In the genomic region with DNA sequence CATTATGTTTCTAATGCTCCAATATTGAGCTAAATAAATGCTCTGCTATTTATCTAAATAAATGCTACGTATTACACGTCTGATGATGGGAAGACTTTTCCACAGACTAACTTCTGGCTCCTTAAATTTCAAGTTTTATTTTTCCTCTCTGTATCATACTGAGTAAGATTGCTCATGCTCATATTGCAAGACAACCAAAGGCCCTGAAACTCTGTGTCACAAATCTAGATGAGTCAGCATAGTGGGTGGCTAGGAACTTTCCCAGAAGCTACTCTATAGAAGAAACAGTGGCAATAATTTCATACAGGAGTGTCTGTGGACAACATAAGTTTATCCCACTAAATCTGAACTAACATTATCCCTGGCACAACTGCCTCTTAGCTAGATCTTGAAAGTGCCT, we compare ENCODE assay signal across 12 cellular contexts. TPM values are rescaled to one million over a fixed set of nuclear protein-coding genes. Genes with fewer than 3 reads are reported as not detected.
DNase-seq lines count a peak whose midpoint lies in the region; ATAC-seq and FAIRE-seq lines count a peak whose summit lies in the region.
"Had no signal": no experiment of that assay in that cellular context is flagged by ENCODE, and none has a peak within 500 bp of the region (broad histone marks: within the 10 kb centered on the region; RNA-seq: fewer than 3 reads in every experiment).

No MANE protein-coding gene starts in this region.

- DNase-seq in stimulated activated CD4-positive, alpha-beta T cell treated with anti-CD3 and anti-CD28 coated beads, Interleukin-4, amount 100 ng/mL, for 24 hours: peak; percentile 34
- DNase-seq in stimulated activated CD4-positive, alpha-beta T cell treated with anti-CD3 and anti-CD28 coated beads, Interleukin-4, amount 100 ng/mL, for 4 hours: no peak
- DNase-seq in RCC 7860 (ENCODE audit: low spot score): peak; percentile 9
- DNase-seq in fibroblast of peridontal ligament (ENCODE audit: extremely low read depth): peak; percentile 72
- DNase-seq in LoVo (ENCODE audit: low spot score): no peak
- no peak for DNase-seq in naive thymus-derived CD8-positive, alpha-beta T cell
- no peak for DNase-seq in CD4-positive, alpha-beta memory T cell
- DNase-seq in NCI-H748 treated with DMSO at 0.1 percent for 48 hours (lab: John Stamatoyannopoulos, UW): no peak
- DNase-seq: activated gamma-delta T cell treated with Interleukin-2 at 50 U/mL for 16 hours; Calu3; effector memory CD4-positive, alpha-beta T cell; stimulated activated naive CD4-positive, alpha-beta T cell treated with Interleukin-2 at 50 U/mL for 16 hours had no signal

- no peak overlapping the region for H3K4me3 Mint-ChIP-seq in naive thymus-derived CD8-positive, alpha-beta T cell
- H3K4me3 Mint-ChIP-seq in CD4-positive, alpha-beta memory T cell: no peak overlapping the region

- intact Hi-C loops in CD4-positive, alpha-beta memory T cell (cut with micrococcal nuclease): no loop called here

- H3K9me3 ChIP-seq in CD4-positive, alpha-beta memory T cell (ENCODE audit: control insufficient read depth in 1 of 2, low read length in 2 of 2): no peaks in the 10 kb centered on the region

- no peak overlapping the region for H3K27ac ChIP-seq in CD4-positive, alpha-beta memory T cell (ENCODE audit: low read depth, low read length)

- FAIRE-seq in RCC 7860 (lab: Jason Lieb, UNC): peak; percentile 39

- H3K9me3 Mint-ChIP-seq in naive thymus-derived CD8-positive, alpha-beta T cell: peaks cover 17 to 56% (median 40%) of the 10 kb centered on the region in 9 donors
- peaks cover 5 to 54% (median 49%) of the 10 kb centered on the region in 8 donors for H3K9me3 Mint-ChIP-seq in CD4-positive, alpha-beta memory T cell

- H3K4me3 ChIP-seq in CD4-positive, alpha-beta memory T cell (ENCODE audit: low read length in 2 of 2): no peak overlapping the region

- H3K27ac Mint-ChIP-seq in naive thymus-derived CD8-positive, alpha-beta T cell: no peak overlapping the region
- no peak overlapping the region for H3K27ac Mint-ChIP-seq in CD4-positive, alpha-beta memory T cell

- no peaks in the 10 kb centered on the region for H3K36me3 ChIP-seq in CD4-positive, alpha-beta memory T cell (ENCODE audit: insufficient read depth, low read length)

- ATAC-seq in naive thymus-derived CD8-positive, alpha-beta T cell: no peak

- no peaks in the 10 kb centered on the region for H3K4me1 ChIP-seq in CD4-positive, alpha-beta memory T cell (ENCODE audit: insufficient read depth, low read length)

- H3K27me3 Mint-ChIP-seq in naive thymus-derived CD8-positive, alpha-beta T cell: no peaks in the 10 kb centered on the region
- H3K27me3 Mint-ChIP-seq in CD4-positive, alpha-beta memory T cell: no peaks in the 10 kb centered on the region

- H3K4me1 Mint-ChIP-seq in naive thymus-derived CD8-positive, alpha-beta T cell: peaks cover 0 to 7% (median 0%) of the 10 kb centered on the region in 4 donors
- no peaks in the 10 kb centered on the region for H3K4me1 Mint-ChIP-seq in CD4-positive, alpha-beta memory T cell

- POLR2A ChIA-PET in naive thymus-derived CD8-positive, alpha-beta T cell (lab: Charles Lee): no interaction called here
- POLR2A ChIA-PET in CD4-positive, alpha-beta memory T cell (lab: Charles Lee; ENCODE audit: partially characterized antibody): interaction anchor here (2.0 kb wide), 1 partner anchor 53 kb away, joined by 4 read pairs; a partner anchor contains a TSS

- H3K27me3 ChIP-seq in CD4-positive, alpha-beta memory T cell (ENCODE audit: insufficient read depth, low read length): no peaks in the 10 kb centered on the region

- peaks cover 14 to 46% (median 37%) of the 10 kb centered on the region in 3 donors for H3K36me3 Mint-ChIP-seq in naive thymus-derived CD8-positive, alpha-beta T cell
- peaks cover 27 to 36% of the 10 kb centered on the region in 2 donors for H3K36me3 Mint-ChIP-seq in CD4-positive, alpha-beta memory T cell

- CTCF ChIA-PET in CD4-positive, alpha-beta memory T cell (lab: Charles Lee; ENCODE audit: partially characterized antibody): interaction anchor here (1.6 kb wide), 1 partner anchor 13 kb away, joined by 4 read pairs; no protein-coding TSS in a partner anchor

RNA-seq across cellular contexts. Expression of a gene that starts 53.0 kb away (rescaled TPM):
- total RNA-seq in naive thymus-derived CD8-positive, alpha-beta T cell: 10 to 100 TPM; 22.3 to 25.0 TPM
- 1 to 10 TPM; 4.1 to 4.5 (median 4.2) TPM for polyA plus RNA-seq in naive thymus-derived CD8-positive, alpha-beta T cell
- total RNA-seq in CD4-positive, alpha-beta memory T cell: 10 to 100 TPM; 25.9 to 30.8 TPM
- polyA plus RNA-seq in CD4-positive, alpha-beta memory T cell: 1 to 10 TPM; 3.0 to 7.0 TPM

Comparison
In these comparisons a context has a peak if more than half of its experiments do, and no peak if none do; other contexts are left out.
1. DNase-seq: peak in stimulated activated CD4-positive, alpha-beta T cell treated with anti-CD3 and anti-CD28 coated beads, Interleukin-4, amount 100 ng/mL, for 24 hours (single experiment), RCC 7860 (single experiment) and fibroblast of peridontal ligament (single experiment); none in stimulated activated CD4-positive, alpha-beta T cell treated with anti-CD3 and anti-CD28 coated beads, Interleukin-4, amount 100 ng/mL, for 4 hours (0 of 2), LoVo (single experiment), naive thymus-derived CD8-positive, alpha-beta T cell (0 of 10), CD4-positive, alpha-beta memory T cell (0 of 5) and NCI-H748 treated with DMSO at 0.1 percent for 48 hours (single experiment).